ENCODE assay signal across 1 cellular context in genomic region chrX:129577877-129578276, GRCh38.
TF ChIP-seq lines count a peak whose summit lies in the region.

No MANE protein-coding gene starts in this region.

TF ChIP-seq in HepG2, 621 proteins besides CTCF, POLR2A, EP300 and RAD21:
- no peak for TF ChIP-seq NCOA5 (CRISPR knock-in tag; IDR thresholded peaks at IDR 0.05)
- peak; percentile 76 for TF ChIP-seq MAFF (IDR thresholded peaks at IDR 0.05; ENCODE audit: low read depth, low read length)
- TF ChIP-seq MAFK (conservative IDR thresholded peaks at IDR 0.05 in 1 of 2, IDR thresholded peaks at IDR 0.05 in 1 of 2; ENCODE audit: low read length in 2 of 2), result peak; percentile 68 to 81
- no peak for TF ChIP-seq CC2D1A (CRISPR knock-in tag; IDR thresholded peaks at IDR 0.05)
- peak; percentile 64 for TF ChIP-seq NFE2L2 (IDR thresholded peaks at IDR 0.05; ENCODE audit: low read length)
